In genomic region chr10:69450395-69450794, GRCh38 we compare ENCODE assay signal across 11 cellular contexts. TPM values are rescaled to one million over a fixed set of nuclear protein-coding genes. Genes with fewer than 3 reads are reported as not detected.
DNase-seq lines count a peak whose midpoint lies in the region; ATAC-seq and TF ChIP-seq lines count a peak whose summit lies in the region.
"Not testable (repeated sequence)": the region's sequence is repeated elsewhere in the genome, so short reads cannot be mapped to it uniquely, and the experiment has no call there.
"Had no signal": no experiment of that assay in that cellular context is flagged by ENCODE, and none has a peak within 500 bp of the region (broad histone marks: within the 10 kb centered on the region; RNA-seq: fewer than 3 reads in every experiment).

No MANE protein-coding gene starts in this region.

- peak overlapping the region in 10 of 11 experiments; percentile 83 to 99 (median 98); a peak in 21 of 22 replicates for H3K4me2 ChIP-seq in BLaER1 treated with 17β-estradiol and CSF1 and Interleukin-3, amounts not matched to agents 10 nM and 100 nM
- not testable (repeated sequence) for H3K4me2 ChIP-seq in OCI-LY7 (ENCODE audit: low read length); trophoblast cell (ENCODE audit: low read length)

- H3K27me3 Mint-ChIP-seq in activated T-cell treated with anti-CD3 and anti-CD28 coated beads, Interleukin-2, amount 50 U/mL, for 4 hours (ENCODE audit: low read depth): not testable (repeated sequence)

- 82 to 86% methylated on average over 16 of the region's 16 CpGs for WGBS in heart right ventricle, 2 donors
- 84 to 86% methylated on average over 13 to 16 of the region's 16 CpGs for WGBS in mesodermal cell (ENCODE audit: insufficient coverage in 2 of 2), 2 experiments
- WGBS in trophoblast cell (ENCODE audit: extremely low coverage, insufficient coverage, insufficient read length): no CpG with 5 or more reads among the region's 16 CpGs

- H3K9ac ChIP-seq in BLaER1 treated with 17β-estradiol and CSF1 and Interleukin-3, amounts not matched to agents 10 nM and 100 nM: peak overlapping the region in 1 of 11 experiments; percentile 18; a peak in 1 of 22 replicates
- H3K9ac ChIP-seq in duodenal mucosa (ENCODE audit: low read depth in 1 of 2, low read length in 2 of 2): peak overlapping the region in 1 of 2 donors; percentile 83
- H3K9ac ChIP-seq in trophoblast cell (ENCODE audit: low read length); stomach smooth muscle (ENCODE audit: low read length in 2 of 2): not testable (repeated sequence)

- H3K23ac ChIP-seq in trophoblast cell (ENCODE audit: low read length): not testable (repeated sequence)

- POLR2A ChIA-PET in OCI-LY7 (lab: Charles Lee): interaction anchor here (0.6 kb wide), 1 partner anchor 57 kb away, joined by 6 read pairs; no protein-coding TSS in a partner anchor

- not testable (repeated sequence) for H3K36me3 ChIP-seq in BLaER1 treated with 17β-estradiol and CSF1 and Interleukin-3, amounts not matched to agents 10 nM and 100 nM; OCI-LY7 (ENCODE audit: insufficient read depth, low read length); duodenal mucosa (ENCODE audit: control insufficient read depth in 1 of 2, insufficient read depth in 2 of 2, low read length in 2 of 2); heart right ventricle; mesodermal cell (ENCODE audit: control insufficient read depth, insufficient read depth, low read length); trophoblast cell (ENCODE audit: control insufficient read depth in 1 of 2, insufficient read depth in 2 of 2, low read length in 2 of 2); stomach smooth muscle (ENCODE audit: control insufficient read depth in 2 of 2, insufficient read depth in 2 of 2, low read length in 2 of 2)

- not testable (repeated sequence) for H3K27me3 ChIP-seq in BLaER1 treated with 17β-estradiol and CSF1 and Interleukin-3, amounts not matched to agents 10 nM and 100 nM; duodenal mucosa (ENCODE audit: control insufficient read depth in 1 of 2, insufficient read depth in 2 of 2, low read length in 2 of 2); trophoblast cell (ENCODE audit: insufficient read depth, low read length); stomach smooth muscle (ENCODE audit: control insufficient read depth in 1 of 2, insufficient read depth in 2 of 2, low read length in 2 of 2)
- H3K27me3 ChIP-seq in heart right ventricle: peaks cover 0 to 14% (median 0%) of the 10 kb centered on the region in 7 donors

- not testable (repeated sequence) for H3K9me3 Mint-ChIP-seq in activated T-cell treated with anti-CD3 and anti-CD28 coated beads, Interleukin-2, amount 50 U/mL, for 4 hours

- peak overlapping the region in 3 of 10 experiments; percentile 77 to 89 (median 78); a peak in 3 of 20 replicates for H3K4me3 ChIP-seq in BLaER1 treated with 17β-estradiol and CSF1 and Interleukin-3, amounts not matched to agents 10 nM and 100 nM
- not testable (repeated sequence) for H3K4me3 ChIP-seq in OCI-LY7 (ENCODE audit: low read depth, low read length, poor library complexity, severe bottlenecking); mesodermal cell (ENCODE audit: extremely low read depth, insufficient read depth, low read length, poor library complexity, severe bottlenecking); trophoblast cell (ENCODE audit: low read depth, low read length); stomach smooth muscle (ENCODE audit: low read length in 2 of 2)
- H3K4me3 ChIP-seq in duodenal mucosa (ENCODE audit: low read depth in 1 of 2, low read length in 2 of 2) (peak overlapping the region in 1 of 2 donors; percentile 88), heart right ventricle (peak overlapping the region in 3 of 10 donors; percentile 91 to 98 (median 96))

- H3K4ac ChIP-seq in trophoblast cell (ENCODE audit: low read depth, low read length): not testable (repeated sequence)

- H3K9me2 ChIP-seq in OCI-LY7 (ENCODE audit: insufficient read depth, low read length): not testable (repeated sequence)

- not testable (repeated sequence) for H2BK5ac ChIP-seq in trophoblast cell (ENCODE audit: low read depth, low read length, poor library complexity)

- peak overlapping the region; percentile 48 for H2BK12ac ChIP-seq in trophoblast cell (ENCODE audit: low read length)

- H3K36me3 Mint-ChIP-seq in activated T-cell treated with anti-CD3 and anti-CD28 coated beads, Interleukin-2, amount 50 U/mL, for 4 hours (ENCODE audit: insufficient read depth): not testable (repeated sequence)

- not testable (repeated sequence) for BruUV-seq in OCI-LY7 (replicated peaks; lab: Mats Ljungman, UMichigan)

- H3K4me1 ChIP-seq in BLaER1 treated with 17β-estradiol and CSF1 and Interleukin-3, amounts not matched to agents 10 nM and 100 nM: peaks cover 27 to 98% (median 82%) of the 10 kb centered on the region in 10 experiments
- not testable (repeated sequence) for H3K4me1 ChIP-seq in OCI-LY7 (ENCODE audit: insufficient read depth, low read length, poor library complexity, severe bottlenecking)
- peaks cover 49 to 52% of the 10 kb centered on the region in 2 donors for H3K4me1 ChIP-seq in duodenal mucosa (ENCODE audit: control insufficient read depth in 1 of 2, insufficient read depth in 2 of 2, low read length in 2 of 2)
- peaks cover 0 to 56% (median 38%) of the 10 kb centered on the region in 9 donors for H3K4me1 ChIP-seq in heart right ventricle
- H3K4me1 ChIP-seq in mesodermal cell (ENCODE audit: control insufficient read depth, insufficient read depth, low read length, poor library complexity, severe bottlenecking): peaks cover 36% of the 10 kb centered on the region
- peaks cover 27 to 43% of the 10 kb centered on the region in 2 experiments for H3K4me1 ChIP-seq in trophoblast cell (ENCODE audit: control insufficient read depth in 1 of 2, insufficient read depth in 2 of 2, low read length in 2 of 2)
- H3K4me1 ChIP-seq in stomach smooth muscle (ENCODE audit: control insufficient read depth, insufficient read depth, low read length): peaks cover 51% of the 10 kb centered on the region

- H3K9me3 ChIP-seq in BLaER1 treated with 17β-estradiol and CSF1 and Interleukin-3, amounts not matched to agents 10 nM and 100 nM (replicated peaks in 1 of 11); OCI-LY7 (ENCODE audit: low read length); duodenal mucosa (ENCODE audit: control insufficient read depth in 1 of 2, low read length in 2 of 2); heart right ventricle; mesodermal cell (ENCODE audit: control insufficient read depth, low read length); trophoblast cell (ENCODE audit: insufficient read depth, low read depth, low read length); stomach smooth muscle (ENCODE audit: control insufficient read depth in 2 of 2, low read length in 2 of 2): not testable (repeated sequence)

- CTCF ChIA-PET in OCI-LY7 (lab: Charles Lee; ENCODE audit: unreplicated experiment): not testable (repeated sequence)

- H2AK5ac ChIP-seq in trophoblast cell (ENCODE audit: low read length): not testable (repeated sequence)

- H3K27ac ChIP-seq in BLaER1 treated with 17β-estradiol and CSF1 and Interleukin-3, amounts not matched to agents 10 nM and 100 nM: peak overlapping the region in 5 of 11 experiments; percentile 3 to 55 (median 50); a peak in 8 of 22 replicates
- not testable (repeated sequence) for H3K27ac ChIP-seq in OCI-LY7 (ENCODE audit: low read depth, low read length, poor library complexity, severe bottlenecking); trophoblast cell (ENCODE audit: low read depth, low read length)
- H3K27ac ChIP-seq in duodenal mucosa (ENCODE audit: low read depth, low read length) (peak overlapping the region; percentile 86), heart right ventricle (peak overlapping the region in 8 of 10 donors; percentile 13 to 89 (median 68)), mesodermal cell (ENCODE audit: low read depth, low read length, severe bottlenecking) (peak overlapping the region; percentile 57), stomach smooth muscle (ENCODE audit: low read length) (peak overlapping the region; percentile 53)

- H3K18ac ChIP-seq in trophoblast cell (ENCODE audit: low read length): not testable (repeated sequence)

- H3K4me1 Mint-ChIP-seq in activated T-cell treated with anti-CD3 and anti-CD28 coated beads, Interleukin-2, amount 50 U/mL, for 4 hours (ENCODE audit: low read depth): peaks cover 17% of the 10 kb centered on the region

- peak overlapping the region; percentile 60 for H4K91ac ChIP-seq in trophoblast cell (ENCODE audit: low read depth, low read length)

- H4K12ac ChIP-seq in trophoblast cell (ENCODE audit: low read depth, low read length): not testable (repeated sequence)

- peak overlapping the region; percentile 87 for H3K4me3 Mint-ChIP-seq in activated T-cell treated with anti-CD3 and anti-CD28 coated beads, Interleukin-2, amount 50 U/mL, for 4 hours

- intact Hi-C loops in OCI-LY7 (cut with micrococcal nuclease; ENCODE audit: unreplicated experiment): not testable (repeated sequence)
- intact Hi-C loops in heart right ventricle (cut with DNase I): loop anchor here in 1 of 10 donors (10.0 kb wide), 1 partner anchor 54 kb away; no protein-coding TSS in a partner anchor

- not testable (repeated sequence) for ATAC-seq in activated T-cell treated with anti-CD3 and anti-CD28 coated beads, Interleukin-2, amount 50 U/mL, for 4 hours; heart right ventricle

- peaks cover 19% of the 10 kb centered on the region for H3K79me1 ChIP-seq in trophoblast cell (ENCODE audit: low read length)

- H3K79me2 ChIP-seq in OCI-LY7 (ENCODE audit: insufficient read depth, low read depth, low read length); trophoblast cell (ENCODE audit: control insufficient read depth, insufficient read depth, low read length, poor library complexity): not testable (repeated sequence)

- DNase-seq in OCI-LY7 (ENCODE audit: low spot score); activated T-cell treated with anti-CD3 and anti-CD28 coated beads, Interleukin-2, amount 50 U/mL, for 4 hours; heart right ventricle; trophoblast cell: not testable (repeated sequence)

- not testable (repeated sequence) for H4K20me1 ChIP-seq in BLaER1 treated with 17β-estradiol and CSF1 and Interleukin-3, amounts not matched to agents 10 nM and 100 nM; OCI-LY7 (ENCODE audit: insufficient read depth, low read length)

- peak overlapping the region; percentile 25 for H2BK120ac ChIP-seq in trophoblast cell (ENCODE audit: insufficient read depth, low read length, poor library complexity)

- peak overlapping the region; percentile 27 for H4K8ac ChIP-seq in trophoblast cell (ENCODE audit: low read depth, low read length)

- H3K14ac ChIP-seq in trophoblast cell (ENCODE audit: low read length): peak overlapping the region; percentile 60

- H2AFZ ChIP-seq in OCI-LY7 (ENCODE audit: low read length) (peak overlapping the region; percentile 87; the same call in 1 of the 2 replicates), trophoblast cell (ENCODE audit: insufficient read depth, low read length, poor library complexity) (peak overlapping the region; percentile 19)

- TF ChIP-seq CTCF in OCI-LY7 (conservative IDR thresholded peaks at IDR 0.05; ENCODE audit: low read length); heart right ventricle (IDR thresholded peaks at IDR 0.05): not testable (repeated sequence)

RNA-seq across cellular contexts. Expression of gene TSPAN15, which starts 0.9 kb away (rescaled TPM):
- 1.9 and 2.4 TPM in 2 replicates for total RNA-seq in OCI-LY7 (2014; rRNA removed; shearing (Covaris generic))
- total RNA-seq in OCI-LY7 (2022) (3.1 and 4.0 TPM in 2 replicates), heart right ventricle (10 to 100 TPM in 5 of 10 donors, 1 to 10 TPM in 5; 5.0 to 16.5 (median 9.4) TPM)
- 1 to 10 TPM in 2 of 3 donors, under 1 TPM in 1; 0.86 to 1.8 (median 1.4) TPM for total RNA-seq in activated T-cell treated with anti-CD3 and anti-CD28 coated beads, Interleukin-2, amount 50 U/mL, for 4 hours
- polyA plus RNA-seq in heart right ventricle: 10 to 100 TPM; 15.4 to 18.2 TPM
- 34.0 TPM for polyA plus RNA-seq in mesodermal cell (2013, experiment 1 of 2)
- 30.0 TPM for polyA plus RNA-seq in mesodermal cell (2013, experiment 2 of 2)
- 19.1 and 19.5 TPM in 2 replicates for polyA plus RNA-seq in trophoblast cell (2013)
- total RNA-seq: GM23248 had no signal

RNA-seq across cellular contexts. Expression of gene TACR2, which starts 33.7 kb away (rescaled TPM):
- total RNA-seq in OCI-LY7 (2014; rRNA removed; shearing (Covaris generic)): not detected in 2 replicates
- total RNA-seq in OCI-LY7 (2022) (not detected in 2 replicates), heart right ventricle (under 1 TPM in 8 of 10 donors, not detected in 2; 0.15 to 0.93 (median 0.25) TPM)
- total RNA-seq in activated T-cell treated with anti-CD3 and anti-CD28 coated beads, Interleukin-2, amount 50 U/mL, for 4 hours: under 1 TPM in 1 of 3 donors, not detected in 2; 0.11 TPM
- under 1 TPM in 1 of 2 donors, not detected in 1; 0.13 TPM for polyA plus RNA-seq in heart right ventricle
- not detected for polyA plus RNA-seq in mesodermal cell (2013, experiment 1 of 2)
- polyA plus RNA-seq in mesodermal cell (2013, experiment 2 of 2): not detected
- polyA plus RNA-seq in trophoblast cell (2013): 0.07 and 0.10 TPM in 2 replicates
- total RNA-seq: activated CD4-positive, alpha-beta memory T cell treated with anti-CD3 and anti-CD28 coated beads for 36 hours; SJSA1 had no signal
